Comparison of ENCODE assay signal across 23 cellular contexts in the genomic region with DNA sequence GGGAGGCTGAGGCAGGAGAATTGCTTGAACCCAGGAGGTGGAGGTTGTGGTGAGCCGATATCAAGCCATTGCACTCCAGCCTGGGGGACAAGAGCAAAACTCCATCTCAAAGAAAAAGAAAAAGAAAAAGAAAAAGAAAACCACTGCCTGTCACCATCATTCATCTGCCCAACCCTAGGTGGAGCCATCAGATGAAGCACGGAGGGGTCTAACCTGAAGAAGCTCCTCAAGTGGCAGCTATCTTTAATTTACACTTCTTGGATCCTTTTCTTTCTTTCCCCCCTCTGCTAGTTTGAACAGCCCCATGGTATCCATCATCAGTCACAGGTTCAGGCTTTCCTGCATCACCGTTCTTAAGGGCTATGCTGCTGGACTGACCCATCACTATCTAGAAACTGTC. TPM values are rescaled to one million over a fixed set of nuclear protein-coding genes. Genes with fewer than 3 reads are reported as not detected.
DNase-seq lines count a peak whose midpoint lies in the region; ATAC-seq and TF ChIP-seq lines count a peak whose summit lies in the region.
"Had no signal": no experiment of that assay in that cellular context is flagged by ENCODE, and none has a peak within 500 bp of the region (broad histone marks: within the 10 kb centered on the region; RNA-seq: fewer than 3 reads in every experiment).

No MANE protein-coding gene starts in this region.

- no peak for ATAC-seq in GM23338
- no peak for ATAC-seq in Panc1
- ATAC-seq in GM21737 (IDR thresholded peaks at IDR 0.05; ENCODE audit: unreplicated experiment): no peak
- no peak for ATAC-seq in GM18858 (IDR thresholded peaks at IDR 0.05; ENCODE audit: unreplicated experiment)
- ATAC-seq: GM12878 had no signal

- 76 to 83% methylated on average over 2 to 3 of the region's 3 CpGs for WGBS in endodermal cell (ENCODE audit: insufficient coverage in 1 of 2, insufficient read length in 1 of 2), 2 experiments

- in situ Hi-C loops in Panc1 (cut with HindIII; ENCODE audit: low pct_unique_long_range_greater_than_20kb, low sequenced_read_pairs): no loop called here

- H3K36me3 ChIP-seq in GM23338 (ENCODE audit: insufficient read depth) (no peaks in the 10 kb centered on the region), Panc1 (ENCODE audit: control insufficient read depth, insufficient read depth, low read length) (no peaks in the 10 kb centered on the region), endodermal cell (ENCODE audit: control insufficient read depth, insufficient read depth, low read length) (no peaks in the 10 kb centered on the region)
- H3K36me3 ChIP-seq: BLaER1 had no signal

- no peak overlapping the region for H2AFZ ChIP-seq in GM23338

- peaks cover 20% of the 10 kb centered on the region for H3K36me3 Mint-ChIP-seq in GM23338 (ENCODE audit: low read depth)
- H3K36me3 Mint-ChIP-seq in endodermal cell (ENCODE audit: low read depth): no peaks in the 10 kb centered on the region

- H3K27me3 Mint-ChIP-seq in GM23338 (ENCODE audit: insufficient read depth, low read depth, poor library complexity) (peaks cover 11% of the 10 kb centered on the region), endodermal cell (ENCODE audit: insufficient read depth) (peaks cover 11% of the 10 kb centered on the region)

- H3K4me2 ChIP-seq in GM23338: 0 out of 2 replicates have a peak overlapping the region, but pooled peaks have one; percentile 1
- H3K4me2 ChIP-seq: BLaER1 had no signal

- peaks cover 46% of the 10 kb centered on the region for H3K4me1 ChIP-seq in GM23338 (ENCODE audit: insufficient read depth)
- no peaks in the 10 kb centered on the region for H3K4me1 ChIP-seq in Panc1 (ENCODE audit: control insufficient read depth, insufficient read depth, low read length)
- H3K4me1 ChIP-seq in endodermal cell (ENCODE audit: control insufficient read depth, insufficient read depth, low read length): peaks cover 16% of the 10 kb centered on the region
- H3K4me1 ChIP-seq: BLaER1 had no signal

- peaks cover 22% of the 10 kb centered on the region for H3K9me2 ChIP-seq in GM23338 (ENCODE audit: insufficient read depth)

- H3K27me3 ChIP-seq in GM23338 (ENCODE audit: insufficient read depth) (no peaks in the 10 kb centered on the region), Panc1 (ENCODE audit: control insufficient read depth, insufficient read depth, low read length) (0 out of 2 replicates have a peak, but pooled peaks cover 2% of the 10 kb centered on the region), endodermal cell (ENCODE audit: control insufficient read depth, insufficient read depth, low read length, poor library complexity, severe bottlenecking) (peaks cover 23% of the 10 kb centered on the region)
- H3K27me3 ChIP-seq: BLaER1 had no signal

- no peak overlapping the region for H3K9ac ChIP-seq in endodermal cell (ENCODE audit: extremely low read depth, low read length, poor library complexity, severe bottlenecking)
- H3K9ac ChIP-seq: BLaER1 had no signal

- peak overlapping the region; percentile 66 for H3K27ac Mint-ChIP-seq in GM23338
- peak overlapping the region; percentile 62 for H3K27ac Mint-ChIP-seq in endodermal cell
- H3K27ac Mint-ChIP-seq: CD4-positive, alpha-beta T cell; HFFc6 had no signal

- H3K4me3 ChIP-seq in GM23338 (no peak overlapping the region), Panc1 (ENCODE audit: low read depth in 2 of 2, low read length in 2 of 2) (no peak overlapping the region), endodermal cell (ENCODE audit: low read length) (no peak overlapping the region)
- H3K4me3 ChIP-seq: BLaER1, GM12878 had no signal

- no peaks in the 10 kb centered on the region for H3K9me3 Mint-ChIP-seq in GM23338
- H3K9me3 Mint-ChIP-seq in endodermal cell: no peaks in the 10 kb centered on the region
- H3K9me3 Mint-ChIP-seq: CD4-positive, alpha-beta T cell; HFFc6 had no signal

- peak; percentile 28 for DNase-seq in GM23338 (ENCODE audit: low spot score)
- no peak for DNase-seq in Panc1 (ENCODE audit: low read depth, low spot score)
- DNase-seq in endodermal cell: no peak
- no peak for DNase-seq in islet precursor cell
- DNase-seq in SIG-M5 treated with dmso at 0.1 percent for 504 hours (lab: John Stamatoyannopoulos, UW; ENCODE audit: unreplicated experiment): no peak
- DNase-seq: CD4-positive, alpha-beta T cell; COR-L47; DMS 273 treated with DMSO at 0.1 percent for 48 hours; DMS79 treated with DMSO at 0.1 percent for 48 hours; HFFc6; MM.1S; NCI-H1048; NCI-H1417 treated with DMSO at 0.1 percent for 48 hours; NCI-H187; NCI-H446; NCI-H526 treated with DMSO at 0.1 percent for 48 hours; OCI-M1; Right ventricle myocardium superior had no signal

- TF ChIP-seq CTCF in 22Rv1 (IDR thresholded peaks at IDR 0.05) (0 out of 2 replicates have a peak, but pooled peaks have one; percentile 9), GM23338 (conservative IDR thresholded peaks at IDR 0.05; ENCODE audit: low read depth in 2 of 2) (peak; percentile 32 to 59; a peak in 3 of 4 replicates), Panc1 (IDR thresholded peaks at IDR 0.05) (peak; percentile 5; the same call in 1 of the 2 replicates), endodermal cell (conservative IDR thresholded peaks at IDR 0.05) (peak; percentile 59)

- CTCF ChIA-PET in Panc1 (lab: Charles Lee): no interaction called here

- 0 out of 2 replicates have a peak, but pooled peaks cover 5% of the 10 kb centered on the region for H3F3A ChIP-seq in GM23338 (replicated peaks; ENCODE audit: low read depth)

- H4K20me1 ChIP-seq in GM23338 (replicated peaks; ENCODE audit: insufficient read depth): no peaks in the 10 kb centered on the region
- H4K20me1 ChIP-seq: BLaER1 had no signal

- H3K4me1 Mint-ChIP-seq in GM23338 (peaks cover 47% of the 10 kb centered on the region), endodermal cell (peaks cover 42% of the 10 kb centered on the region)

- intact Hi-C loops in Panc1 (cut with micrococcal nuclease; ENCODE audit: unreplicated experiment): no loop called here

- H3K27ac ChIP-seq in 22Rv1: no peak overlapping the region
- H3K27ac ChIP-seq in GM23338 (ENCODE audit: low read depth): no peak overlapping the region
- no peak overlapping the region for H3K27ac ChIP-seq in Panc1 (ENCODE audit: low read length)
- H3K27ac ChIP-seq in endodermal cell (ENCODE audit: low read depth, low read length): no peak overlapping the region
- H3K27ac ChIP-seq: BLaER1 had no signal

- H3K9me3 ChIP-seq in Panc1 (ENCODE audit: control insufficient read depth, insufficient read depth, low read depth, low read length): no peaks in the 10 kb centered on the region
- no peaks in the 10 kb centered on the region for H3K9me3 ChIP-seq in endodermal cell (ENCODE audit: control insufficient read depth, low read length)
- H3K9me3 ChIP-seq: BLaER1 had no signal

- H3K79me2 ChIP-seq in GM23338 (replicated peaks; ENCODE audit: insufficient read depth): no peaks in the 10 kb centered on the region; the same call in 1 of the 2 replicates

- no peak overlapping the region for H3K4me3 Mint-ChIP-seq in GM23338
- H3K4me3 Mint-ChIP-seq in endodermal cell: no peak overlapping the region
- H3K4me3 Mint-ChIP-seq: CD4-positive, alpha-beta T cell; HFFc6 had no signal

- POLR2A ChIA-PET in Panc1 (lab: Charles Lee): interaction anchor here (0.5 kb wide), 1 partner anchor 408 kb away, joined by 9 read pairs; no protein-coding TSS in a partner anchor

- no TSS peak for BruUV-seq in Panc1 (replicated peaks; lab: Mats Ljungman, UMichigan)

TF ChIP-seq in GM23338, 12 proteins besides CTCF, POLR2A, EP300 and RAD21 (continues in another document):
- TF ChIP-seq ZNF114 (CRISPR knock-in tag; IDR thresholded peaks at IDR 0.05): no peak

RNA-seq across cellular contexts. Expression of a gene that starts 57.0 kb away (rescaled TPM):
- 4.3 and 6.2 TPM in 2 replicates for total RNA-seq in GM23338 (2014; rRNA removed; shearing (Covaris generic))
- polyA plus RNA-seq in GM23338 (2016; fragmentation: Nextera tagmentation; extraction: Ambion mirVana): 2.5 and 2.8 TPM in 2 replicates
- 5.5 TPM for total RNA-seq in Panc1 (2021; ENCODE audit: unreplicated experiment)
- 0.53 TPM for polyA plus RNA-seq in Panc1 (2012; ENCODE audit: insufficient read length)
- 10 to 100 TPM; 37.0 to 43.3 TPM for total RNA-seq in endodermal cell
- polyA plus RNA-seq in endodermal cell (2013, experiment 1 of 2): 15.0 TPM
- 14.0 TPM for polyA plus RNA-seq in endodermal cell (2013, experiment 2 of 2)

Comparison
In these comparisons a context has a peak if more than half of its experiments do, and no peak if none do; other contexts are left out.
1. CTCF ChIP-seq: peak in every context shown above with its lines; median percentile 59 in endodermal cell; 46 in GM23338; 9 in 22Rv1; 5 in Panc1.